ENCODE assay signal across 14 cellular contexts in genomic region chr7:1924185-1924817, GRCh38.
DNase-seq lines count a peak whose midpoint lies in the region; ATAC-seq and TF ChIP-seq lines count a peak whose summit lies in the region.
"Had no signal": no experiment of that assay in that cellular context is flagged by ENCODE, and none has a peak within 500 bp of the region (broad histone marks: within the 10 kb centered on the region; RNA-seq: fewer than 3 reads in every experiment).

No MANE protein-coding gene starts in this region.

- POLR2A ChIA-PET in CD4-positive, alpha-beta T cell (lab: Charles Lee), result interaction anchor here (0.9 to 5.5 kb wide), 3 partner anchors 11 to 429 kb away, joined by 3 to 206 read pairs (median 4); no protein-coding TSS in a partner anchor
- POLR2A ChIA-PET in activated CD8-positive, alpha-beta T cell treated with anti-CD3 and anti-CD28 coated beads, Interleukin-2, amount 10 ng/mL, durations not matched to agents 7 days and 5 days (lab: Charles Lee), result interaction anchor here (0.9 kb wide), 1 partner anchor 16 kb away, joined by 3 read pairs; no protein-coding TSS in a partner anchor

- CTCF ChIA-PET in CD4-positive, alpha-beta T cell (lab: Charles Lee), result no interaction called here
- CTCF ChIA-PET in activated CD8-positive, alpha-beta T cell treated with anti-CD3 and anti-CD28 coated beads, Interleukin-2, amount 10 ng/mL, durations not matched to agents 7 days and 5 days (lab: Charles Lee), result no interaction called here

- no peaks in the 10 kb centered on the region for H3K27me3 Mint-ChIP-seq in CD4-positive, alpha-beta T cell
- H3K27me3 Mint-ChIP-seq in activated CD8-positive, alpha-beta T cell treated with anti-CD3 and anti-CD28 coated beads, Interleukin-2, amount 10 ng/mL, durations not matched to agents 7 days and 5 days (ENCODE audit: low read depth), result peaks cover 29% of the 10 kb centered on the region

- H3K9me3 ChIP-seq in CD4-positive, alpha-beta T cell (ENCODE audit: control insufficient read depth, low read length), result no peaks in the 10 kb centered on the region
- H3K9me3 ChIP-seq: psoas muscle, tibial artery had no signal

- peaks cover 95% of the 10 kb centered on the region for H3K4me1 Mint-ChIP-seq in CD4-positive, alpha-beta T cell (ENCODE audit: low read depth)
- H3K4me1 Mint-ChIP-seq in activated CD8-positive, alpha-beta T cell treated with anti-CD3 and anti-CD28 coated beads, Interleukin-2, amount 10 ng/mL, durations not matched to agents 7 days and 5 days (ENCODE audit: low read depth), result peaks cover 80% of the 10 kb centered on the region

- H3K27ac Mint-ChIP-seq in CD4-positive, alpha-beta T cell, result peak overlapping the region; percentile 89
- H3K27ac Mint-ChIP-seq in activated CD8-positive, alpha-beta T cell treated with anti-CD3 and anti-CD28 coated beads, Interleukin-2, amount 10 ng/mL, durations not matched to agents 7 days and 5 days, result no peak overlapping the region

- TF ChIP-seq RAD21 in Ishikawa (IDR thresholded peaks at IDR 0.05; ENCODE audit: low read depth), result no peak

- ATAC-seq in CD4-positive, alpha-beta T cell (ENCODE audit: poor library complexity), result no peak
- no peak for ATAC-seq in activated CD8-positive, alpha-beta T cell treated with anti-CD3 and anti-CD28 coated beads, Interleukin-2, amount 10 ng/mL, durations not matched to agents 7 days and 5 days
- ATAC-seq: psoas muscle had no signal

- H3K4me3 Mint-ChIP-seq in CD4-positive, alpha-beta T cell, result peak overlapping the region; percentile 69
- H3K4me3 Mint-ChIP-seq in activated CD8-positive, alpha-beta T cell treated with anti-CD3 and anti-CD28 coated beads, Interleukin-2, amount 10 ng/mL, durations not matched to agents 7 days and 5 days, result no peak overlapping the region

- no peaks in the 10 kb centered on the region for H3K9me3 Mint-ChIP-seq in CD4-positive, alpha-beta T cell
- no peaks in the 10 kb centered on the region for H3K9me3 Mint-ChIP-seq in activated CD8-positive, alpha-beta T cell treated with anti-CD3 and anti-CD28 coated beads, Interleukin-2, amount 10 ng/mL, durations not matched to agents 7 days and 5 days (ENCODE audit: insufficient read depth)

- intact Hi-C loops in CD4-positive, alpha-beta T cell (cut with DNase I, micrococcal nuclease), result loop anchor here (1.0 to 10.0 kb wide), 3 partner anchors 33 to 260 kb away; no protein-coding TSS in a partner anchor

- H3K27ac ChIP-seq in CD4-positive, alpha-beta T cell (ENCODE audit: low read depth, low read length), result no peak overlapping the region
- H3K27ac ChIP-seq: psoas muscle, tibial artery had no signal

- H3K27me3 ChIP-seq in CD4-positive, alpha-beta T cell (ENCODE audit: control insufficient read depth, insufficient read depth, low read length), result no peaks in the 10 kb centered on the region
- H3K27me3 ChIP-seq: tibial artery had no signal

- DNase-seq in CD4-positive, alpha-beta T cell, result peak in 1 of 10 experiments; percentile 23
- DNase-seq in activated CD8-positive, alpha-beta T cell treated with anti-CD3 and anti-CD28 coated beads, Interleukin-2, amount 10 ng/mL, durations not matched to agents 7 days and 5 days, result peak; percentile 38
- DNase-seq in myocyte (ENCODE audit: low read depth), result peak; percentile 79
- no peak for DNase-seq in HK-2 (ENCODE audit: unreplicated experiment)
- no peak for DNase-seq in KG1 (lab: John Stamatoyannopoulos, UW)
- no peak for DNase-seq in T-helper 9 cell
- no peak for DNase-seq in SHP77 (lab: John Stamatoyannopoulos, UW)
- DNase-seq: effector memory CD4-positive, alpha-beta T cell; mammary epithelial cell; NCI-H2029; OCI-M1; tibial artery had no signal

- TF ChIP-seq CTCF in CD4-positive, alpha-beta T cell (IDR thresholded peaks at IDR 0.05), result no peak

- TF ChIP-seq EP300 in Ishikawa (IDR thresholded peaks at IDR 0.05; ENCODE audit: borderline replicate concordance), result no peak

- peaks cover 74% of the 10 kb centered on the region for H3K36me3 Mint-ChIP-seq in CD4-positive, alpha-beta T cell (ENCODE audit: low read depth)
- peaks cover 39% of the 10 kb centered on the region for H3K36me3 Mint-ChIP-seq in activated CD8-positive, alpha-beta T cell treated with anti-CD3 and anti-CD28 coated beads, Interleukin-2, amount 10 ng/mL, durations not matched to agents 7 days and 5 days (ENCODE audit: low read depth)

TF ChIP-seq in Ishikawa, 13 proteins besides CTCF, POLR2A, EP300 and RAD21:
- peak; percentile 44; the same call in 1 of the 2 replicates for TF ChIP-seq EGR1 (IDR thresholded peaks at IDR 0.05)
- no peak for TF ChIP-seq NFIC (IDR thresholded peaks at IDR 0.05)

Comparison
In these comparisons a context has a peak if more than half of its experiments do, and no peak if none do; other contexts are left out.
1. DNase-seq: peak in activated CD8-positive, alpha-beta T cell treated with anti-CD3 and anti-CD28 coated beads, Interleukin-2, amount 10 ng/mL, durations not matched to agents 7 days and 5 days (single experiment) and myocyte (single experiment); none in HK-2 (single experiment), KG1 (single experiment), T-helper 9 cell (single experiment) and SHP77 (0 of 2).